Comparison of ENCODE assay signal across 14 cellular contexts in the genomic region with DNA sequence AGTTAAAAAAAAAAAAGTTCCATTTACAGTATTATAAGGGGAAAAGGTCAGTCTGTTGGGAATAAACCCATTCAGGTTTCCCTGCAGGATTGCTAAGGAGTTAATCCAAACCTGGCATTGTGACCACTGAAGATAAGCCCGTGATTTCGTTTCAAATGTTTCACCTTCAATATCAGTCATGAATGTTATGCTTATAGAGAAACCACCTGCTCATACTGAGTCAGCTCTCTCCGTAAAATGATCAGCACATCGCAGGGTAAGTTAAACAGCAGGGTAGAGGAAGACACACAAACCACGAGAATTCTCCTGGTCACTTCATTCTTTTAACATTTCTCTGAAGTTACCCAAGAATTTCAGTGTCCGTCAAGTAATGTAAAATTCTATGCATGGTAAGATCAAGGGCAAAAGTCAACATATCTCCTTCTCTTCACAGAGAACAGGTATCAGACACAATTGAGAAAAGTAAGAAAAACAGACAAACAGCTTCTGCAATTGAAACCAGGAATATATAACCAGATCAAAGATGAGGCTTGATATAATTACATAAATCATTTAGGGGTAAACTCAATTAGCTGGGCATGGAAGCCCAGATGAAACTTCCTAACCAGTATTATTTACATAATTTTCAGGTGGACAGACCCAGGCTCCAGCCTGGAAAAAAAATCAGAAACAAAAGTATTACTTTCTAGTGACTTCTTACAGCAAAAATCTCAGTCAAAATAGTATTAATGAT.
DNase-seq lines count a peak whose midpoint lies in the region; ATAC-seq and TF ChIP-seq lines count a peak whose summit lies in the region.
"Had no signal": no experiment of that assay in that cellular context is flagged by ENCODE, and none has a peak within 500 bp of the region (broad histone marks: within the 10 kb centered on the region; RNA-seq: fewer than 3 reads in every experiment).

No MANE protein-coding gene starts in this region.

- POLR2A ChIA-PET in activated naive CD8-positive, alpha-beta T cell treated with anti-CD3 and anti-CD28 coated beads, Interleukin-2, amount 10 ng/mL, durations not matched to agents 7 days and 5 days (lab: Charles Lee): no interaction called here
- POLR2A ChIA-PET in naive thymus-derived CD8-positive, alpha-beta T cell (lab: Charles Lee): no interaction called here

- H3K27ac Mint-ChIP-seq in activated naive CD8-positive, alpha-beta T cell treated with anti-CD3 and anti-CD28 coated beads, Interleukin-2, amount 10 ng/mL, durations not matched to agents 7 days and 5 days: peak overlapping the region; percentile 27
- H3K27ac Mint-ChIP-seq in naive thymus-derived CD8-positive, alpha-beta T cell: peak overlapping the region in 9 of 10 donors; percentile 10 to 75 (median 44)
- H3K27ac Mint-ChIP-seq: activated B cell treated with CpG ODN at 0.5 μM for 24 hours, nephron progenitor cell had no signal

- ATAC-seq in activated naive CD8-positive, alpha-beta T cell treated with anti-CD3 and anti-CD28 coated beads, Interleukin-2, amount 10 ng/mL, durations not matched to agents 7 days and 5 days (ENCODE audit: low read depth): no peak
- ATAC-seq in naive thymus-derived CD8-positive, alpha-beta T cell: no peak
- ATAC-seq in HG02973 (IDR thresholded peaks at IDR 0.05; ENCODE audit: unreplicated experiment) (no peak), GM21360 (IDR thresholded peaks at IDR 0.05; ENCODE audit: unreplicated experiment) (no peak)
- ATAC-seq: left colon had no signal

- peak overlapping the region; percentile 59 for H3K4me3 Mint-ChIP-seq in activated naive CD8-positive, alpha-beta T cell treated with anti-CD3 and anti-CD28 coated beads, Interleukin-2, amount 10 ng/mL, durations not matched to agents 7 days and 5 days
- H3K4me3 Mint-ChIP-seq in naive thymus-derived CD8-positive, alpha-beta T cell: peak overlapping the region in 7 of 10 donors; percentile 33 to 72 (median 48)
- H3K4me3 Mint-ChIP-seq: activated B cell treated with CpG ODN at 0.5 μM for 24 hours, nephron progenitor cell had no signal

- no peak for TF ChIP-seq CTCF in GM10266 (IDR thresholded peaks at IDR 0.05; ENCODE audit: control insufficient read depth, insufficient read depth, low read depth, missing control alignments)

- H3K9me3 Mint-ChIP-seq in activated naive CD8-positive, alpha-beta T cell treated with anti-CD3 and anti-CD28 coated beads, Interleukin-2, amount 10 ng/mL, durations not matched to agents 7 days and 5 days: peaks cover 5% of the 10 kb centered on the region
- H3K9me3 Mint-ChIP-seq in naive thymus-derived CD8-positive, alpha-beta T cell: peaks cover 0 to 2% (median 0%) of the 10 kb centered on the region in 9 donors
- H3K9me3 Mint-ChIP-seq: activated B cell treated with CpG ODN at 0.5 μM for 24 hours, nephron progenitor cell had no signal

- DNase-seq in DMS53 (lab: John Stamatoyannopoulos, UW): peak; percentile 0
- DNase-seq in DMS53 treated with DMSO at 0.1 percent for 48 hours (lab: John Stamatoyannopoulos, UW; ENCODE audit: unreplicated experiment): no peak
- peak; percentile 31 for DNase-seq in LHCN-M2 (ENCODE audit: low read depth)
- DNase-seq in activated naive CD8-positive, alpha-beta T cell treated with anti-CD3 and anti-CD28 coated beads, Interleukin-2, amount 10 ng/mL, durations not matched to agents 7 days and 5 days: no peak
- no peak for DNase-seq in naive thymus-derived CD8-positive, alpha-beta T cell
- DNase-seq in GM10266 (ENCODE audit: extremely low spot score): no peak
- DNase-seq: 8988T, activated B cell treated with CpG ODN at 0.5 μM for 24 hours, HCEC 1CT, left colon, nephron progenitor cell, SHP77 treated with DMSO at 0.1 percent for 48 hours had no signal

- H3K4me1 Mint-ChIP-seq in activated naive CD8-positive, alpha-beta T cell treated with anti-CD3 and anti-CD28 coated beads, Interleukin-2, amount 10 ng/mL, durations not matched to agents 7 days and 5 days: peaks cover 27% of the 10 kb centered on the region
- H3K4me1 Mint-ChIP-seq in naive thymus-derived CD8-positive, alpha-beta T cell: peaks cover 22 to 55% (median 45%) of the 10 kb centered on the region in 4 donors
- H3K4me1 Mint-ChIP-seq: activated B cell treated with CpG ODN at 0.5 μM for 24 hours had no signal

- H3K36me3 Mint-ChIP-seq in activated naive CD8-positive, alpha-beta T cell treated with anti-CD3 and anti-CD28 coated beads, Interleukin-2, amount 10 ng/mL, durations not matched to agents 7 days and 5 days: peaks cover 19% of the 10 kb centered on the region
- peaks cover 2 to 3% (median 2%) of the 10 kb centered on the region in 3 donors for H3K36me3 Mint-ChIP-seq in naive thymus-derived CD8-positive, alpha-beta T cell

- no peaks in the 10 kb centered on the region for H3K27me3 Mint-ChIP-seq in activated naive CD8-positive, alpha-beta T cell treated with anti-CD3 and anti-CD28 coated beads, Interleukin-2, amount 10 ng/mL, durations not matched to agents 7 days and 5 days
- H3K27me3 Mint-ChIP-seq in naive thymus-derived CD8-positive, alpha-beta T cell: no peaks in the 10 kb centered on the region
- H3K27me3 Mint-ChIP-seq: activated B cell treated with CpG ODN at 0.5 μM for 24 hours had no signal

Comparison
In these comparisons a context has a peak if more than half of its experiments do, and no peak if none do; other contexts are left out.
1. DNase-seq: peak in DMS53 (single experiment) and LHCN-M2 (single experiment); none in DMS53 treated with DMSO at 0.1 percent for 48 hours (single experiment), activated naive CD8-positive, alpha-beta T cell treated with anti-CD3 and anti-CD28 coated beads, Interleukin-2, amount 10 ng/mL, durations not matched to agents 7 days and 5 days (single experiment), naive thymus-derived CD8-positive, alpha-beta T cell (0 of 10) and GM10266 (single experiment).